10 cellular contexts compared by ENCODE assay signal in genomic region chr2:236562434-236562833, GRCh38. TPM values are rescaled to one million over a fixed set of nuclear protein-coding genes. Genes with fewer than 3 reads are reported as not detected.
A peak's percentile ranks its signal among the peaks of the same experiment; 100 is the strongest.
DNase-seq lines count a peak whose midpoint lies in the region; ATAC-seq and TF ChIP-seq lines count a peak whose summit lies in the region.
"Had no signal": no experiment of that assay in that cellular context is flagged by ENCODE, and none has a peak within 500 bp of the region (broad histone marks: within the 10 kb centered on the region; RNA-seq: fewer than 3 reads in every experiment).

No MANE protein-coding gene starts in this region.

- no peaks in the 10 kb centered on the region for H3K79me2 ChIP-seq in KMS-11 (ENCODE audit: insufficient read depth, low read depth)

- H3K4me3 ChIP-seq in AG10803 (ENCODE audit: low read length), result no peak overlapping the region
- H3K4me3 ChIP-seq in KMS-11 (IDR thresholded peaks at IDR 0.05; ENCODE audit: insufficient read depth, low read depth, low read length), result no peak overlapping the region
- H3K4me3 ChIP-seq: skin epidermis had no signal

- H3K4me1 Mint-ChIP-seq in nephron, result peaks cover 30% of the 10 kb centered on the region

- H2AFZ ChIP-seq in KMS-11 (ENCODE audit: low read depth), result no peak overlapping the region

- H3K27me3 ChIP-seq in KMS-11 (ENCODE audit: insufficient read depth, low read depth), result no peaks in the 10 kb centered on the region

- no peak overlapping the region for H3K4me3 Mint-ChIP-seq in nephron

- peaks cover 10% of the 10 kb centered on the region for H3K9me3 Mint-ChIP-seq in nephron

- H3K36me3 Mint-ChIP-seq in nephron (ENCODE audit: low read depth), result no peaks in the 10 kb centered on the region

- no peaks in the 10 kb centered on the region for H3K36me3 ChIP-seq in KMS-11 (ENCODE audit: insufficient read depth)

- no peak overlapping the region for H3K4me2 ChIP-seq in KMS-11

- no peak overlapping the region for H3K27ac Mint-ChIP-seq in nephron

- no peaks in the 10 kb centered on the region for H3K4me1 ChIP-seq in KMS-11 (ENCODE audit: low read depth, poor library complexity, severe bottlenecking)

- H3K27ac ChIP-seq in KMS-11, result no peak overlapping the region
- H3K27ac ChIP-seq: skin epidermis had no signal

- H4K20me1 ChIP-seq in KMS-11 (ENCODE audit: insufficient read depth), result no peaks in the 10 kb centered on the region

- H3K27me3 Mint-ChIP-seq in nephron (ENCODE audit: low read depth), result peaks cover 41% of the 10 kb centered on the region

- no peak for ATAC-seq in esophagus mucosa
- no peak for ATAC-seq in HG03196 (IDR thresholded peaks at IDR 0.05; ENCODE audit: unreplicated experiment)

- DNase-seq in AG10803 (ENCODE audit: low read depth) (no peak), dermis blood vessel endothelial cell (peak; percentile 42), epidermal melanocyte (ENCODE audit: insufficient read length, low spot score) (no peak), nucleus accumbens (lab: John Stamatoyannopoulos, UW) (no peak)
- DNase-seq: GF-D8 had no signal

- H3K9ac ChIP-seq in KMS-11, result no peak overlapping the region

- TF ChIP-seq CTCF in AG10803 (conservative IDR thresholded peaks at IDR 0.05; ENCODE audit: low read length) (peak; percentile 58), KMS-11 (conservative IDR thresholded peaks at IDR 0.05; ENCODE audit: low read depth, low read length) (peak; percentile 50; the same call in 1 of the 2 replicates), nephron (IDR thresholded peaks at IDR 0.05; ENCODE audit: unreplicated experiment in 3 of 3) (peak; percentile 42 to 52 (median 44))

RNA-seq across cellular contexts. Expression of gene ACKR3, which starts 7.2 kb away (rescaled TPM):
- total RNA-seq in dermis blood vessel endothelial cell (14.0 and 16.8 TPM in 2 replicates), esophagus mucosa (6.3 TPM)
